Comparison of ENCODE assay signal across 27 cellular contexts in the genomic region with DNA sequence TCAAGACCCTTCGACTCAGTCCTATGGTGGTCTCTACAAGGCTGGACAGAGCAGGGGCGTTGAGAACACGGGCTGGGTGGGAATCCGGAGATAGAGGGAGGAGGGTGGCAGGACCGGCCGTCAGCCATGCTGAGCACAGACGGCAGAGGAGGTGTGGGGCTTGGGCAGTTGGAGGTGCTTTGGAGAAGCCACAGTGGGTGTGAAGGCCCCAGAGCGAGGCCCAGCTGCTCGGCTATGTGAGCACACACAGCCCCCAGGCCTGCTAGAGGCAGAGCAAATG. TPM values are rescaled to one million over a fixed set of nuclear protein-coding genes. Genes with fewer than 3 reads are reported as not detected.
"Had no signal": no experiment of that assay in that cellular context is flagged by ENCODE, and none has a peak within 500 bp of the region (broad histone marks: within the 10 kb centered on the region; RNA-seq: fewer than 3 reads in every experiment).

No MANE protein-coding gene starts in this region.

- DNase-seq: activated CD4-positive, alpha-beta T cell treated with anti-CD3 and anti-CD28 coated beads, Interleukin-2, amount 50 U/mL, for 4 hours; activated CD8-positive, alpha-beta memory T cell treated with anti-CD3 and anti-CD28 coated beads, Interleukin-2, amount 50 U/mL, for 48 hours; activated naive CD4-positive, alpha-beta T cell treated with anti-CD3 and anti-CD28 coated beads for 36 hours; activated naive CD8-positive, alpha-beta T cell treated with anti-CD3 and anti-CD28 coated beads, Interleukin-2, amount 10 ng/mL, durations not matched to agents 7 days and 5 days; activated T-cell treated with anti-CD3 and anti-CD28 coated beads, Interleukin-2, amount 50 U/mL, for 4 hours; amniotic stem cell; cortex of kidney; esophagus squamous epithelium; gastrocnemius medialis; hypothalamus; lower lobe of right lung; mesendoderm; mucosa of descending colon; naive B cell; stimulated activated CD4-positive, alpha-beta T cell treated with anti-CD3 and anti-CD28 coated beads, Interleukin-15, amount 100 ng/mL, for 24 hours; stimulated activated naive B cell treated with anti-CD40 and anti-IgM and Interleukin-4, amounts not matched to agents 10 μg/mL and 1 μg/mL and 100 μg/mL, for 72 hours; T-helper 2 cell; trophoblast cell had no signal

- H3K27me3 Mint-ChIP-seq: activated naive CD8-positive, alpha-beta T cell treated with anti-CD3 and anti-CD28 coated beads, Interleukin-2, amount 10 ng/mL, durations not matched to agents 7 days and 5 days had no signal

- H3K36me3 Mint-ChIP-seq: activated naive CD8-positive, alpha-beta T cell treated with anti-CD3 and anti-CD28 coated beads, Interleukin-2, amount 10 ng/mL, durations not matched to agents 7 days and 5 days had no signal

- ATAC-seq: activated T-cell treated with anti-CD3 and anti-CD28 coated beads, Interleukin-2, amount 50 U/mL, for 4 hours; gastrocnemius medialis; left colon; lower lobe of right lung; mucosa of descending colon; stimulated activated naive B cell treated with anti-CD40 and anti-IgM and Interleukin-4, amounts not matched to agents 10 μg/mL and 1 μg/mL and 100 μg/mL, for 72 hours had no signal

- H3K4me1 Mint-ChIP-seq: activated naive CD8-positive, alpha-beta T cell treated with anti-CD3 and anti-CD28 coated beads, Interleukin-2, amount 10 ng/mL, durations not matched to agents 7 days and 5 days; endodermal cell; naive B cell; neural crest cell; stimulated activated naive B cell treated with anti-CD40 and anti-IgM and Interleukin-4, amounts not matched to agents 10 μg/mL and 1 μg/mL and 100 μg/mL, for 72 hours had no signal

- H3K27ac Mint-ChIP-seq: activated naive CD4-positive, alpha-beta T cell treated with anti-CD3 and anti-CD28 coated beads for 36 hours; activated naive CD8-positive, alpha-beta T cell treated with anti-CD3 and anti-CD28 coated beads, Interleukin-2, amount 10 ng/mL, durations not matched to agents 7 days and 5 days; activated T-helper 2 cell treated with anti-CD3 and anti-CD28 coated beads, Interferon-gamma antibody, Interleukin-2, Interleukin-4, amounts not matched to agents 10 μg/mL and 5 μg/mL and 100 μg/mL, durations not matched to agents 14 hours and 24 hours and 36 hours; endodermal cell; naive B cell; stimulated activated naive B cell treated with anti-CD40 and anti-IgM and Interleukin-4, amounts not matched to agents 10 μg/mL and 1 μg/mL and 100 μg/mL, for 72 hours had no signal

- H3K4me3 Mint-ChIP-seq: activated naive CD4-positive, alpha-beta T cell treated with anti-CD3 and anti-CD28 coated beads for 36 hours; activated naive CD8-positive, alpha-beta T cell treated with anti-CD3 and anti-CD28 coated beads, Interleukin-2, amount 10 ng/mL, durations not matched to agents 7 days and 5 days; activated T-cell treated with anti-CD3 and anti-CD28 coated beads, Interleukin-2, amount 50 U/mL, for 4 hours; endodermal cell; neural crest cell; stimulated activated naive B cell treated with anti-CD40 and anti-IgM and Interleukin-4, amounts not matched to agents 10 μg/mL and 1 μg/mL and 100 μg/mL, for 72 hours had no signal

RNA-seq across cellular contexts. Expression of a gene that starts 4.2 kb away (rescaled TPM):
- total RNA-seq: gastrocnemius medialis, osteoblast had no signal

RNA-seq across cellular contexts. Expression of a gene that starts 53.5 kb away (rescaled TPM):
- total RNA-seq: activated CD8-positive, alpha-beta memory T cell treated with anti-CD3 and anti-CD28 coated beads for 36 hours; activated naive CD4-positive, alpha-beta T cell treated with anti-CD3 and anti-CD28 coated beads for 36 hours; activated naive CD8-positive, alpha-beta T cell treated with anti-CD3 and anti-CD28 coated beads, Interleukin-2, amount 10 ng/mL, durations not matched to agents 7 days and 5 days; activated T-cell treated with anti-CD3 and anti-CD28 coated beads, Interleukin-2, amount 50 U/mL, for 4 hours; activated T-helper 2 cell treated with anti-CD3 and anti-CD28 coated beads, Interferon-gamma antibody, Interleukin-2, Interleukin-4, amounts not matched to agents 10 μg/mL and 5 μg/mL and 100 μg/mL, durations not matched to agents 14 hours and 24 hours and 36 hours; endodermal cell; gastrocnemius medialis; left colon; lower lobe of right lung; osteoblast; posterior vena cava; renal cortical epithelial cell; smooth muscle cell had no signal

RNA-seq across cellular contexts. Expression of a gene that starts 59.4 kb away (rescaled TPM):
- total RNA-seq: activated naive CD4-positive, alpha-beta T cell treated with anti-CD3 and anti-CD28 coated beads for 36 hours had no signal
